ENCODE assay signal across 14 cellular contexts in the genomic region with DNA sequence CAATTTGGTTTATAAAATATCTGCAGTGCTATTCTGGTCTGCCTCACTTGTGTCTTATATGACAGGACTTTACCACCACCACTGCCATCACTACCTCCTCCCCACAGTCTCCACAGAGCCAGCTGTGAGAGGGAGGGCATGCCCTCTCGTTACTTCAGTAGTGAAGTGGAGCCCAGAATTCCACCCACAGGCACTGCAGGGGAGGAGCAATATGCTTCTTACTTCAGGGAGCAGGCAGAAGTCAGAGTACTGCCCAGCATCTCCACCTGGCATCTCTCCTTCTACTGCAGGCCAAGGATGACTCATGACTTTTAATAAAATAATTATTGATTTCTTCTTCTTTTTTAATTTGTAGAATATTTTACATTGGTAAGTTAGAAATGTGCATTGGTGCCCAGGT.
"Had no signal": no experiment of that assay in that cellular context is flagged by ENCODE, and none has a peak within 500 bp of the region (broad histone marks: within the 10 kb centered on the region; RNA-seq: fewer than 3 reads in every experiment).

No MANE protein-coding gene starts in this region.

- H3K27me3 Mint-ChIP-seq: activated naive CD8-positive, alpha-beta T cell treated with anti-CD3 and anti-CD28 coated beads, Interleukin-2, amount 50 U/mL, for 24 hours; central memory CD8-positive, alpha-beta T cell; natural killer cell treated with Interleukin-12 subunit alpha and Interleukin-12 subunit beta and Interleukin-15 and Interleukin-18, amount 100 ng/mL, for 72 hours; progenitor cell of endocrine pancreas had no signal

- H3K4me3 ChIP-seq: smooth muscle cell, tibial artery had no signal

- H3K27me3 ChIP-seq: tibial artery had no signal

- H3K4me1 Mint-ChIP-seq: activated naive CD8-positive, alpha-beta T cell treated with anti-CD3 and anti-CD28 coated beads, Interleukin-2, amount 50 U/mL, for 24 hours; central memory CD8-positive, alpha-beta T cell; immature natural killer cell had no signal

- H3K4me1 ChIP-seq: tibial artery had no signal

- H3K27ac Mint-ChIP-seq: activated naive CD8-positive, alpha-beta T cell treated with anti-CD3 and anti-CD28 coated beads, Interleukin-2, amount 50 U/mL, for 24 hours; immature natural killer cell; natural killer cell treated with Interleukin-12 subunit alpha and Interleukin-12 subunit beta and Interleukin-15 and Interleukin-18, amount 100 ng/mL, for 72 hours; progenitor cell of endocrine pancreas; T-helper 1 cell treated with Interleukin-12 subunit alpha and Interleukin-12 subunit beta and Interleukin-4 antibody, amounts not matched to agents 30 μg/mL and 1 μg/mL, for 36 hours had no signal

- DNase-seq: activated CD4-positive, alpha-beta T cell treated with anti-CD3 and anti-CD28 coated beads for 48 hours; activated naive CD4-positive, alpha-beta T cell treated with Interleukin-2 at 50 U/mL for 16 hours; activated naive CD8-positive, alpha-beta T cell treated with anti-CD3 and anti-CD28 coated beads, Interleukin-2, amount 50 U/mL, for 24 hours; effector memory CD4-positive, alpha-beta T cell; glutamatergic neuron; immature natural killer cell; occipital lobe; right cardiac atrium; tibial artery had no signal

- H3K9me3 ChIP-seq: tibial artery had no signal

- H3K36me3 Mint-ChIP-seq: natural killer cell treated with Interleukin-12 subunit alpha and Interleukin-12 subunit beta and Interleukin-15 and Interleukin-18, amount 100 ng/mL, for 72 hours had no signal

- H3K9me3 Mint-ChIP-seq: activated naive CD8-positive, alpha-beta T cell treated with anti-CD3 and anti-CD28 coated beads, Interleukin-2, amount 50 U/mL, for 24 hours; central memory CD8-positive, alpha-beta T cell; immature natural killer cell; natural killer cell treated with Interleukin-12 subunit alpha and Interleukin-12 subunit beta and Interleukin-15 and Interleukin-18, amount 100 ng/mL, for 72 hours; T-helper 1 cell treated with Interleukin-12 subunit alpha and Interleukin-12 subunit beta and Interleukin-4 antibody, amounts not matched to agents 30 μg/mL and 1 μg/mL, for 36 hours had no signal

- H3K4me3 Mint-ChIP-seq: activated naive CD8-positive, alpha-beta T cell treated with anti-CD3 and anti-CD28 coated beads, Interleukin-2, amount 50 U/mL, for 24 hours; central memory CD8-positive, alpha-beta T cell; immature natural killer cell; natural killer cell treated with Interleukin-12 subunit alpha and Interleukin-12 subunit beta and Interleukin-15 and Interleukin-18, amount 100 ng/mL, for 72 hours; T-helper 1 cell treated with Interleukin-12 subunit alpha and Interleukin-12 subunit beta and Interleukin-4 antibody, amounts not matched to agents 30 μg/mL and 1 μg/mL, for 36 hours had no signal

- H3K4me2 ChIP-seq: smooth muscle cell had no signal

- H3K27ac ChIP-seq: tibial artery had no signal
